7 cellular contexts compared by ENCODE assay signal in genomic region chr7:150192541-150192940, GRCh38.
DNase-seq lines count a peak whose midpoint lies in the region; ATAC-seq, FAIRE-seq and TF ChIP-seq lines count a peak whose summit lies in the region.
"Not testable (repeated sequence)": the region's sequence is repeated elsewhere in the genome, so short reads cannot be mapped to it uniquely, and the experiment has no call there.

No MANE protein-coding gene starts in this region.

- not testable (repeated sequence) for H3K4ac ChIP-seq in H1 (replicated peaks; ENCODE audit: insufficient read length, low read depth, low read length)

- in situ Hi-C loops in K562 (cut with MboI) = not testable (repeated sequence)

- TF ChIP-seq EP300 in K562 (IDR thresholded peaks at IDR 0.05; ENCODE audit: low read length); H1 (IDR thresholded peaks at IDR 0.05; ENCODE audit: borderline replicate concordance in 1 of 2, low read depth in 2 of 2, low read length in 2 of 2): not testable (repeated sequence)

- H3K23ac ChIP-seq in H1 (ENCODE audit: insufficient read length) = not testable (repeated sequence)

- not testable (repeated sequence) for H3K56ac ChIP-seq in H1 (replicated peaks; ENCODE audit: insufficient read length, low read depth, low read length)

- POLR2A ChIA-PET in K562 (lab: Yijun Ruan, JAX) = interaction anchor here (0.6 kb wide), 2 partner anchors 289 to 367 kb away, joined by 3 read pairs; no protein-coding TSS in a partner anchor
- POLR2A ChIA-PET in H1 (lab: Charles Lee; ENCODE audit: partially characterized antibody) = not testable (repeated sequence)

- H3K9ac ChIP-seq in K562 (ENCODE audit: insufficient read depth in 1 of 2, low read depth in 2 of 2, low read length in 2 of 2); H1 (replicated peaks in 1 of 4; ENCODE audit: extremely low read depth in 1 of 4, low read depth in 3 of 4, low read length in 3 of 4): not testable (repeated sequence)

- H2BK5ac ChIP-seq in H1 (ENCODE audit: low read depth, low read length) = not testable (repeated sequence)

- H2BK15ac ChIP-seq in H1 (ENCODE audit: low read length) = not testable (repeated sequence)

- H3K4me1 ChIP-seq in K562 (replicated peaks in 1 of 2; ENCODE audit: control insufficient read depth in 2 of 2, insufficient read depth in 2 of 2, low read length in 2 of 2); H1 (replicated peaks in 1 of 4; ENCODE audit: control insufficient read depth in 3 of 4, insufficient read depth in 4 of 4, low read length in 3 of 4): not testable (repeated sequence)

- H3K18ac ChIP-seq in H1 (ENCODE audit: extremely low read depth, low read length) = not testable (repeated sequence)

- intact Hi-C loops in K562 (cut with micrococcal nuclease) = not testable (repeated sequence)

- not testable (repeated sequence) for H3K79me1 ChIP-seq in H1 (ENCODE audit: low read depth, low read length)

- not testable (repeated sequence) for H3K9me3 ChIP-seq in K562 (replicated peaks; ENCODE audit: control insufficient read depth, insufficient read depth, low read depth, low read length); H1 (ENCODE audit: insufficient read depth in 2 of 2, low read depth in 1 of 2, low read length in 1 of 2)

- not testable (repeated sequence) for TF ChIP-seq RAD21 in K562 (CRISPR knock-in tag; conservative IDR thresholded peaks at IDR 0.05 in 1 of 2, IDR thresholded peaks at IDR 0.05 in 1 of 2); H1 (IDR thresholded peaks at IDR 0.05 in 1 of 2, conservative IDR thresholded peaks at IDR 0.05 in 1 of 2; ENCODE audit: low read depth in 2 of 2, low read length in 2 of 2)

- H3K27me3 ChIP-seq in K562 (ENCODE audit: control insufficient read depth in 2 of 2, insufficient read depth in 2 of 2, low read length in 2 of 2); H1 (replicated peaks in 1 of 4; ENCODE audit: control insufficient read depth in 3 of 4, extremely low read depth in 1 of 4, insufficient read depth in 3 of 4, low read length in 3 of 4): not testable (repeated sequence)

- H2BK12ac ChIP-seq in H1 (ENCODE audit: low read depth, low read length) = not testable (repeated sequence)

- CTCF ChIA-PET in K562 (lab: Yijun Ruan, JAX; ENCODE audit: low intra/inter-chr PET ratio); H1 (lab: Charles Lee; ENCODE audit: partially characterized antibody): not testable (repeated sequence)

- not testable (repeated sequence) for H3K4me2 ChIP-seq in K562 (ENCODE audit: insufficient read depth, low read length); H1 (ENCODE audit: insufficient read depth in 1 of 2, low read depth in 2 of 2, low read length in 2 of 2)

- not testable (repeated sequence) for H3K14ac ChIP-seq in H1 (ENCODE audit: insufficient read length)

- not testable (repeated sequence) for H2AK5ac ChIP-seq in H1 (ENCODE audit: low read depth, low read length)

- H2BK120ac ChIP-seq in H1 (replicated peaks; ENCODE audit: low read depth, low read length) = not testable (repeated sequence)

- not testable (repeated sequence) for H3K4me3 ChIP-seq in K562; H1 (ENCODE audit: extremely low read depth in 1 of 4, insufficient read depth in 2 of 4, low read depth in 3 of 4, low read length in 4 of 4); fibroblast of villous mesenchyme (ENCODE audit: low read depth, low read length)

- H3K23me2 ChIP-seq in H1 (ENCODE audit: low read depth, low read length) = not testable (repeated sequence)

- not testable (repeated sequence) for TF ChIP-seq CTCF in D721Med (IDR thresholded peaks at IDR 0.05; ENCODE audit: insufficient read depth, missing control alignments); K562 (IDR thresholded peaks at IDR 0.05 in 2 of 3, conservative IDR thresholded peaks at IDR 0.05 in 1 of 3; ENCODE audit: insufficient read depth in 2 of 3, low read depth in 1 of 3, low read length in 3 of 3); H1 (IDR thresholded peaks at IDR 0.05; ENCODE audit: control extremely low read depth in 1 of 3, insufficient read depth in 1 of 3, low read depth in 1 of 3, low read length in 3 of 3); fibroblast of villous mesenchyme (IDR thresholded peaks at IDR 0.05; ENCODE audit: insufficient read depth, low read depth, low read length)

- H4K91ac ChIP-seq in H1 (replicated peaks; ENCODE audit: insufficient read length, low read length) = not testable (repeated sequence)

- DNase-seq in D721Med (ENCODE audit: insufficient read length, low spot score); H54 (ENCODE audit: insufficient read length, low spot score); K562 (ENCODE audit: extremely low read depth in 1 of 4, low spot score in 3 of 4); H1 (ENCODE audit: low read depth in 1 of 2, low spot score in 2 of 2): not testable (repeated sequence)
- DNase-seq in HT-29 (ENCODE audit: low spot score) (peak; percentile 11), NCI-H82 (lab: John Stamatoyannopoulos, UW) (peak; percentile 1), fibroblast of villous mesenchyme (ENCODE audit: low read depth) (peak; percentile 2)

- H2AFZ ChIP-seq in K562 (ENCODE audit: low read depth, low read length); H1 (ENCODE audit: low read length): not testable (repeated sequence)

- not testable (repeated sequence) for H4K20me1 ChIP-seq in K562 (replicated peaks; ENCODE audit: control insufficient read depth, insufficient read depth, low read length); H1 (replicated peaks in 1 of 2; ENCODE audit: control insufficient read depth in 1 of 2, insufficient read depth in 2 of 2, low read length in 2 of 2)

- FAIRE-seq in D721Med (lab: Jason Lieb, UNC) = peak; percentile 55
- peak; percentile 87 for FAIRE-seq in H54 (lab: Jason Lieb, UNC)
- FAIRE-seq in K562 (lab: Jason Lieb, UNC) = not testable (repeated sequence)
- peak; percentile 42 for FAIRE-seq in H1 (lab: Jason Lieb, UNC)

- H3K27ac ChIP-seq in K562 (ENCODE audit: extremely low read depth, low read depth, low read length); H1 (ENCODE audit: low read depth, low read length): not testable (repeated sequence)

- not testable (repeated sequence) for H4K5ac ChIP-seq in H1 (ENCODE audit: insufficient read length, low read depth, low read length)

- ATAC-seq in K562 = not testable (repeated sequence)

- not testable (repeated sequence) for BruUV-seq in K562 (replicated peaks; lab: Mats Ljungman, UMichigan)

- H2BK20ac ChIP-seq in H1 (ENCODE audit: low read length) = not testable (repeated sequence)

- not testable (repeated sequence) for H3K9me1 ChIP-seq in K562 (ENCODE audit: control insufficient read depth, insufficient read depth, low read length)

- H3K36me3 ChIP-seq in K562 (ENCODE audit: control insufficient read depth, insufficient read depth, low read length); H1 (ENCODE audit: control insufficient read depth in 2 of 4, insufficient read depth in 4 of 4, low read length in 3 of 4): not testable (repeated sequence)

- H3K79me2 ChIP-seq in K562 (ENCODE audit: control insufficient read depth, insufficient read depth, low read length); H1 (ENCODE audit: control insufficient read depth in 1 of 2, insufficient read depth in 2 of 2, low read length in 2 of 2): not testable (repeated sequence)

- 4% methylated on average over 4 of the region's 4 CpGs for WGBS in K562 (ENCODE audit: insufficient coverage, low coverage, missing lambda C conversion rate)
- WGBS in H1 (ENCODE audit: extremely low coverage in 1 of 2, insufficient coverage in 1 of 2, insufficient read length in 1 of 2, insufficient replicate concordance in 2 of 2, low coverage in 1 of 2, low lambda C conversion rate in 2 of 2, missing lambda C conversion rate in 1 of 2), 2 experiments = 84% methylated on average over 4 of the region's 4 CpGs; no CpG with 5 or more reads in 1 of the 2 experiments

- H4K8ac ChIP-seq in H1 (ENCODE audit: extremely low read depth, insufficient read depth, low read length) = not testable (repeated sequence)

- TF ChIP-seq POLR2A in H54 (IDR thresholded peaks at IDR 0.05; ENCODE audit: low read depth, low read length); K562 (conservative IDR thresholded peaks at IDR 0.05); H1 (IDR thresholded peaks at IDR 0.05; ENCODE audit: control extremely low read depth in 1 of 2, low read depth in 2 of 2, low read length in 2 of 2): not testable (repeated sequence)

TF ChIP-seq in K562, 482 proteins besides CTCF, POLR2A, EP300 and RAD21:
- TF ChIP-seq NFIC (IDR thresholded peaks at IDR 0.05) = peak; percentile 82
- TF ChIP-seq NFIX (CRISPR knock-in tag; IDR thresholded peaks at IDR 0.05; ENCODE audit: low read depth) = peak; percentile 52
- 0 out of 2 replicates have a peak, but pooled peaks have one; percentile 28 for TF ChIP-seq CEBPB (tag; IDR thresholded peaks at IDR 0.05)
TF ChIP-seq in K562: peak in this region for 3; not testable (repeated sequence) for 479.
